In genomic region chr4:187073820-187074219, GRCh38 we compare ENCODE assay signal across 26 cellular contexts.
"Had no signal": no experiment of that assay in that cellular context is flagged by ENCODE, and none has a peak within 500 bp of the region (broad histone marks: within the 10 kb centered on the region; RNA-seq: fewer than 3 reads in every experiment).

No MANE protein-coding gene starts in this region.

- H3K9me3 ChIP-seq: left ventricle myocardium inferior, ovary, right atrium auricular region, right lobe of liver, suprapubic skin, thoracic aorta, tibial artery, uterus had no signal

- H3K4me3 Mint-ChIP-seq: mesothelial cell of epicardium; naive B cell; natural killer cell; nephron progenitor cell; neural progenitor cell; stimulated activated memory B cell treated with anti-CD40 and anti-IgM and Interleukin-4, amounts not matched to agents 10 μg/mL and 1 μg/mL and 100 μg/mL, for 72 hours had no signal

- H3K9ac ChIP-seq: neural progenitor cell had no signal

- H3K27ac ChIP-seq: hepatocyte, left ventricle myocardium inferior, neural progenitor cell, ovary, right atrium auricular region, right lobe of liver, suprapubic skin, thoracic aorta, tibial artery, uterus had no signal

- H3K4me3 ChIP-seq: hepatocyte, left ventricle myocardium inferior, lung, neural progenitor cell, ovary, right atrium auricular region, right lobe of liver, smooth muscle cell, suprapubic skin, thoracic aorta, tibial artery, uterus had no signal

- ATAC-seq: natural killer cell; right lobe of liver; stimulated activated memory B cell treated with anti-CD40 and anti-IgM and Interleukin-4, amounts not matched to agents 10 μg/mL and 1 μg/mL and 100 μg/mL, for 72 hours had no signal

- H3K4me2 ChIP-seq: hepatocyte, neural progenitor cell, smooth muscle cell had no signal

- H3K4me1 ChIP-seq: left ventricle myocardium inferior, right atrium auricular region, right lobe of liver, uterus had no signal

- H3K9me3 Mint-ChIP-seq: mesothelial cell of epicardium, nephron progenitor cell, neural progenitor cell had no signal

- H2AFZ ChIP-seq: hepatocyte, neural progenitor cell had no signal

- H3K36me3 Mint-ChIP-seq: mesothelial cell of epicardium; naive B cell; natural killer cell; neural progenitor cell; stimulated activated memory B cell treated with anti-CD40 and anti-IgM and Interleukin-4, amounts not matched to agents 10 μg/mL and 1 μg/mL and 100 μg/mL, for 72 hours had no signal

- H3K27me3 ChIP-seq: hepatocyte, neural progenitor cell, ovary, right atrium auricular region, right lobe of liver, suprapubic skin, tibial artery, uterus had no signal

- H3K36me3 ChIP-seq: left ventricle myocardium inferior, neural progenitor cell, ovary, right atrium auricular region, right lobe of liver, suprapubic skin, thoracic aorta, tibial artery, uterus had no signal

- H3K27ac Mint-ChIP-seq: mesothelial cell of epicardium; naive B cell; natural killer cell; nephron progenitor cell; neural progenitor cell; progenitor cell of endocrine pancreas; stimulated activated memory B cell treated with anti-CD40 and anti-IgM and Interleukin-4, amounts not matched to agents 10 μg/mL and 1 μg/mL and 100 μg/mL, for 72 hours had no signal

- H3K4me1 Mint-ChIP-seq: naive B cell; natural killer cell; stimulated activated memory B cell treated with anti-CD40 and anti-IgM and Interleukin-4, amounts not matched to agents 10 μg/mL and 1 μg/mL and 100 μg/mL, for 72 hours had no signal

- DNase-seq: islet precursor cell; left ventricle myocardium inferior; mesendoderm; naive B cell; natural killer cell; nephron progenitor cell; ovary; right lobe of liver; stimulated activated CD4-positive, alpha-beta T cell treated with anti-CD3 and anti-CD28 coated beads, Interleukin-1b, Interleukin-23, amount 100 ng/mL, for 48 hours; stimulated activated CD4-positive, alpha-beta T cell treated with anti-CD3 and anti-CD28 coated beads, Interleukin-2, amount 100 ng/mL, for 48 hours; stimulated activated CD4-positive, alpha-beta T cell treated with anti-CD3 and anti-CD28 coated beads, Interleukin-4, amount 100 ng/mL, for 4 hours; stimulated activated CD8-positive, alpha-beta memory T cell treated with anti-CD3 and anti-CD28 coated beads, Interleukin-4, amount 100 ng/mL, for 48 hours; stimulated activated naive CD4-positive, alpha-beta T cell treated with Interleukin-2 at 50 U/mL for 16 hours; tibial artery; trophoblast cell; uterus had no signal

- H3K27me3 Mint-ChIP-seq: naive B cell; stimulated activated memory B cell treated with anti-CD40 and anti-IgM and Interleukin-4, amounts not matched to agents 10 μg/mL and 1 μg/mL and 100 μg/mL, for 72 hours had no signal

- H3K79me2 ChIP-seq: hepatocyte had no signal
